ENCODE assay signal across 1 cellular context in genomic region chr17:81393684-81394376, GRCh38.
A peak's percentile ranks its signal among the peaks of the same experiment; 100 is the strongest.
TF ChIP-seq lines count a peak whose summit lies in the region.

No MANE protein-coding gene starts in this region.

TF ChIP-seq in K562, 482 proteins besides CTCF, POLR2A, EP300 and RAD21 (continued from another document and continues in another):
- TF ChIP-seq PBX2 (CRISPR knock-in tag; IDR thresholded peaks at IDR 0.05; ENCODE audit: low read depth) (peak; percentile 96), PBX2 (tag; conservative IDR thresholded peaks at IDR 0.05; ENCODE audit: low read depth) (peak; percentile 100), POLR2B (IDR thresholded peaks at IDR 0.05; ENCODE audit: low read depth, partially characterized antibody) (no peak), MTA1 (IDR thresholded peaks at IDR 0.05; ENCODE audit: borderline replicate concordance) (peak; percentile 62; the same call in 1 of the 2 replicates), HDAC6 (IDR thresholded peaks at IDR 0.05; ENCODE audit: low read depth, low read length) (no peak), POLR2AphosphoS5 (IDR thresholded peaks at IDR 0.05; ENCODE audit: control insufficient read depth, insufficient read depth, low read depth, low read length) (peak; percentile 87), NFE2L1 (tag; IDR thresholded peaks at IDR 0.05; ENCODE audit: borderline replicate concordance, low read depth) (no peak), RNF219 (CRISPR knock-in tag; IDR thresholded peaks at IDR 0.05) (no peak), MNT (conservative IDR thresholded peaks at IDR 0.05) (peak; percentile 91 to 95), POU5F1 (IDR thresholded peaks at IDR 0.05; ENCODE audit: borderline replicate concordance, low read depth, low read length, partially characterized antibody) (peak; percentile 76), EZH2 (IDR thresholded peaks at IDR 0.05; ENCODE audit: borderline replicate concordance, low read depth, low read length) (no peak), ZNF280B (CRISPR knock-in tag; IDR thresholded peaks at IDR 0.05) (no peak), TBP (optimal IDR thresholded peaks at IDR 0.05; ENCODE audit: low read depth, low read length) (peak; percentile 93), RFX5 (IDR thresholded peaks at IDR 0.05; ENCODE audit: low read depth, low read length) (no peak; the same call in 1 of the 2 replicates), XRCC4 (IDR thresholded peaks at IDR 0.05; ENCODE audit: extremely low read depth, insufficient read depth, insufficient read length) (no peak), ZNF232 (CRISPR knock-in tag; IDR thresholded peaks at IDR 0.05) (no peak), ZFP30 (CRISPR knock-in tag; IDR thresholded peaks at IDR 0.05; ENCODE audit: borderline replicate concordance) (no peak), TGIF2 (CRISPR knock-in tag; IDR thresholded peaks at IDR 0.05) (no peak; the same call in 1 of the 2 replicates), ZNF217 (CRISPR knock-in tag; IDR thresholded peaks at IDR 0.05) (no peak), RB1 (IDR thresholded peaks at IDR 0.05; ENCODE audit: low read depth) (peak; percentile 89), ETS2 (tag; IDR thresholded peaks at IDR 0.05; ENCODE audit: borderline replicate concordance, poor library complexity, severe bottlenecking) (no peak)
- TF ChIP-seq, protein P1, sequence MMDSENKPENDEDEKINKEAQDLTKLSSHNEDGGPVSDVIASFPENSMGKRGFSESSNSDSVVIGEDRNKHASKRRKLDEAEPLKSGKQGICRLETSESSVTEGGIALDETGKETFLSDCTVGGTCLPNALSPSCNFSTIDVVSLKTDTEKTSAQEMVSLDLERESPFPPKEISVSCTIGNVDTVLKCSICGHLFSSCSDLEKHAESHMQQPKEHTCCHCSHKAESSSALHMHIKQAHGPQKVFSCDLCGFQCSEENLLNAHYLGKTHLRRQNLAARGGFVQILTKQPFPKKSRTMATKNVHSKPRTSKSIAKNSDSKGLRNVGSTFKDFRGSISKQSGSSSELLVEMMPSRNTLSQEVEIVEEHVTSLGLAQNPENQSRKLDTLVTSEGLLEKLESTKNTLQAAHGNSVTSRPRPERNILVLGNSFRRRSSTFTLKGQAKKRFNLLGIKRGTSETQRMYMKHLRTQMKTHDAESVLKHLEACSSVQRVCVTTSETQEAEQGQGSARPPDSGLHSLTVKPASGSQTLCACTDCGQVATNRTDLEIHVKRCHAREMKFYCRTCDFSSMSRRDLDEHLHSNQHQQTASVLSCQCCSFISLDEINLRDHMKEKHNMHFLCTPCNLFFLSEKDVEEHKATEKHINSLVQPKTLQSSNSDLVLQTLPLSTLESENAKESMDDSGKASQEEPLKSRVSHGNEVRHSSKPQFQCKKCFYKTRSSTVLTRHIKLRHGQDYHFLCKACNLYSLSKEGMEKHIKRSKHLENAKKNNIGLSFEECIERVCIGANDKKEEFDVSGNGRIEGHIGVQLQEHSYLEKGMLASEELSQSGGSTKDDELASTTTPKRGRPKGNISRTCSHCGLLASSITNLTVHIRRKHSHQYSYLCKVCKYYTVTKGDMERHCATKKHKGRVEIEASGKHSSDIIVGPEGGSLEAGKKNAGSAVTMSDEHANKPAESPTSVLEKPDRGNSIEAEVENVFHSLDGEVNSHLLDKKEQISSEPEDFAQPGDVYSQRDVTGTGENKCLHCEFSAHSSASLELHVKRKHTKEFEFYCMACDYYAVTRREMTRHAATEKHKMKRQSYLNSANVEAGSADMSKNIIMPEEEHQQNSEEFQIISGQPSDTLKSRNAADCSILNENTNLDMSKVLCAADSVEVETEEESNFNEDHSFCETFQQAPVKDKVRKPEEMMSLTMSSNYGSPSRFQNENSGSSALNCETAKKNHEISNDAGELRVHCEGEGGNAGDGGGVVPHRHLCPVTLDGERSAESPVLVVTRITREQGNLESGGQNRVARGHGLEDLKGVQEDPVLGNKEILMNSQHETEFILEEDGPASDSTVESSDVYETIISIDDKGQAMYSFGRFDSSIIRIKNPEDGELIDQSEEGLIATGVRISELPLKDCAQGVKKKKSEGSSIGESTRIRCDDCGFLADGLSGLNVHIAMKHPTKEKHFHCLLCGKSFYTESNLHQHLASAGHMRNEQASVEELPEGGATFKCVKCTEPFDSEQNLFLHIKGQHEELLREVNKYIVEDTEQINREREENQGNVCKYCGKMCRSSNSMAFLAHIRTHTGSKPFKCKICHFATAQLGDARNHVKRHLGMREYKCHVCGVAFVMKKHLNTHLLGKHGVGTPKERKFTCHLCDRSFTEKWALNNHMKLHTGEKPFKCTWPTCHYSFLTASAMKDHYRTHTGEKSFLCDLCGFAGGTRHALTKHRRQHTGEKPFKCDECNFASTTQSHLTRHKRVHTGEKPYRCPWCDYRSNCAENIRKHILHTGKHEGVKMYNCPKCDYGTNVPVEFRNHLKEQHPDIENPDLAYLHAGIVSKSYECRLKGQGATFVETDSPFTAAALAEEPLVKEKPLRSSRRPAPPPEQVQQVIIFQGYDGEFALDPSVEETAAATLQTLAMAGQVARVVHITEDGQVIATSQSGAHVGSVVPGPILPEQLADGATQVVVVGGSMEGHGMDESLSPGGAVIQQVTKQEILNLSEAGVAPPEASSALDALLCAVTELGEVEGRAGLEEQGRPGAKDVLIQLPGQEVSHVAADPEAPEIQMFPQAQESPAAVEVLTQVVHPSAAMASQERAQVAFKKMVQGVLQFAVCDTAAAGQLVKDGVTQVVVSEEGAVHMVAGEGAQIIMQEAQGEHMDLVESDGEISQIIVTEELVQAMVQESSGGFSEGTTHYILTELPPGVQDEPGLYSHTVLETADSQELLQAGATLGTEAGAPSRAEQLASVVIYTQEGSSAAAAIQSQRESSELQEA (IDR thresholded peaks at IDR 0.05; ENCODE audit: low read depth) = no peak
- TF ChIP-seq, protein P2, sequence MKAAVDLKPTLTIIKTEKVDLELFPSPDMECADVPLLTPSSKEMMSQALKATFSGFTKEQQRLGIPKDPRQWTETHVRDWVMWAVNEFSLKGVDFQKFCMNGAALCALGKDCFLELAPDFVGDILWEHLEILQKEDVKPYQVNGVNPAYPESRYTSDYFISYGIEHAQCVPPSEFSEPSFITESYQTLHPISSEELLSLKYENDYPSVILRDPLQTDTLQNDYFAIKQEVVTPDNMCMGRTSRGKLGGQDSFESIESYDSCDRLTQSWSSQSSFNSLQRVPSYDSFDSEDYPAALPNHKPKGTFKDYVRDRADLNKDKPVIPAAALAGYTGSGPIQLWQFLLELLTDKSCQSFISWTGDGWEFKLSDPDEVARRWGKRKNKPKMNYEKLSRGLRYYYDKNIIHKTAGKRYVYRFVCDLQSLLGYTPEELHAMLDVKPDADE (conservative IDR thresholded peaks at IDR 0.05; ENCODE audit: control insufficient read depth, low read depth, low read length) = no peak
- TF ChIP-seq, protein P3, sequence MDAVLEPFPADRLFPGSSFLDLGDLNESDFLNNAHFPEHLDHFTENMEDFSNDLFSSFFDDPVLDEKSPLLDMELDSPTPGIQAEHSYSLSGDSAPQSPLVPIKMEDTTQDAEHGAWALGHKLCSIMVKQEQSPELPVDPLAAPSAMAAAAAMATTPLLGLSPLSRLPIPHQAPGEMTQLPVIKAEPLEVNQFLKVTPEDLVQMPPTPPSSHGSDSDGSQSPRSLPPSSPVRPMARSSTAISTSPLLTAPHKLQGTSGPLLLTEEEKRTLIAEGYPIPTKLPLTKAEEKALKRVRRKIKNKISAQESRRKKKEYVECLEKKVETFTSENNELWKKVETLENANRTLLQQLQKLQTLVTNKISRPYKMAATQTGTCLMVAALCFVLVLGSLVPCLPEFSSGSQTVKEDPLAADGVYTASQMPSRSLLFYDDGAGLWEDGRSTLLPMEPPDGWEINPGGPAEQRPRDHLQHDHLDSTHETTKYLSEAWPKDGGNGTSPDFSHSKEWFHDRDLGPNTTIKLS (IDR thresholded peaks at IDR 0.05; ENCODE audit: borderline replicate concordance, low read depth) = peak; percentile 31; the same call in 1 of the 2 replicates
- TF ChIP-seq, protein P4, sequence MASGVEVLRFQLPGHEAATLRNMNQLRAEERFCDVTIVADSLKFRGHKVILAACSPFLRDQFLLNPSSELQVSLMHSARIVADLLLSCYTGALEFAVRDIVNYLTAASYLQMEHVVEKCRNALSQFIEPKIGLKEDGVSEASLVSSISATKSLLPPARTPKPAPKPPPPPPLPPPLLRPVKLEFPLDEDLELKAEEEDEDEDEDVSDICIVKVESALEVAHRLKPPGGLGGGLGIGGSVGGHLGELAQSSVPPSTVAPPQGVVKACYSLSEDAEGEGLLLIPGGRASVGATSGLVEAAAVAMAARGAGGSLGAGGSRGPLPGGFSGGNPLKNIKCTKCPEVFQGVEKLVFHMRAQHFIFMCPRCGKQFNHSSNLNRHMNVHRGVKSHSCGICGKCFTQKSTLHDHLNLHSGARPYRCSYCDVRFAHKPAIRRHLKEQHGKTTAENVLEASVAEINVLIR (CRISPR knock-in tag; IDR thresholded peaks at IDR 0.05) = no peak
